ENCODE assay signal across 18 cellular contexts in genomic region chr13:44128522-44128921, GRCh38.
DNase-seq lines count a peak whose midpoint lies in the region; ATAC-seq and TF ChIP-seq lines count a peak whose summit lies in the region.
"Had no signal": no experiment of that assay in that cellular context is flagged by ENCODE, and none has a peak within 500 bp of the region (broad histone marks: within the 10 kb centered on the region; RNA-seq: fewer than 3 reads in every experiment).

No MANE protein-coding gene starts in this region.

- no peak for TF ChIP-seq POLR2A in uterus (IDR thresholded peaks at IDR 0.05)

- no peak for DNase-seq in Right ventricle myocardium inferior (ENCODE audit: missing footprints)
- no peak for DNase-seq in cardiac septum (ENCODE audit: low spot score)
- peak; percentile 77 for DNase-seq in cerebellum (ENCODE audit: low spot score)
- DNase-seq in inferior parietal cortex (ENCODE audit: extremely low spot score), result peak; percentile 61
- DNase-seq in uterus, result peak; percentile 49 to 56
- DNase-seq in NCI-H524 (lab: John Stamatoyannopoulos, UW), result no peak
- DNase-seq in activated CD4-positive, alpha-beta memory T cell treated with anti-CD3 and anti-CD28 coated beads, Interleukin-2, amount 10 ng/mL, durations not matched to agents 7 days and 5 days, result no peak
- DNase-seq: 8988T; activated CD4-positive, alpha-beta T cell treated with anti-CD3 and anti-CD28 coated beads for 36 hours; activated naive CD4-positive, alpha-beta T cell treated with anti-CD3 and anti-CD28 coated beads for 36 hours; brain microvascular endothelial cell; Caco-2; esophagus squamous epithelium; NCI-H1417 had no signal

- peaks cover 7% of the 10 kb centered on the region for H3K9me3 Mint-ChIP-seq in activated CD4-positive, alpha-beta memory T cell treated with anti-CD3 and anti-CD28 coated beads, Interleukin-2, amount 10 ng/mL, durations not matched to agents 7 days and 5 days

- H3K27ac Mint-ChIP-seq in activated CD4-positive, alpha-beta memory T cell treated with anti-CD3 and anti-CD28 coated beads, Interleukin-2, amount 10 ng/mL, durations not matched to agents 7 days and 5 days, result no peak overlapping the region
- H3K27ac Mint-ChIP-seq: activated CD4-positive, alpha-beta T cell treated with anti-CD3 and anti-CD28 coated beads for 36 hours; activated naive CD4-positive, alpha-beta T cell treated with anti-CD3 and anti-CD28 coated beads for 36 hours; memory B cell had no signal

- no peaks in the 10 kb centered on the region for H3K9me3 ChIP-seq in uterus

- no peak overlapping the region for H3K4me3 Mint-ChIP-seq in activated CD4-positive, alpha-beta memory T cell treated with anti-CD3 and anti-CD28 coated beads, Interleukin-2, amount 10 ng/mL, durations not matched to agents 7 days and 5 days
- H3K4me3 Mint-ChIP-seq: activated CD4-positive, alpha-beta T cell treated with anti-CD3 and anti-CD28 coated beads for 36 hours; activated naive CD4-positive, alpha-beta T cell treated with anti-CD3 and anti-CD28 coated beads for 36 hours; memory B cell had no signal

- no peaks in the 10 kb centered on the region for H3K4me1 Mint-ChIP-seq in activated CD4-positive, alpha-beta memory T cell treated with anti-CD3 and anti-CD28 coated beads, Interleukin-2, amount 10 ng/mL, durations not matched to agents 7 days and 5 days
- H3K4me1 Mint-ChIP-seq: activated CD4-positive, alpha-beta T cell treated with anti-CD3 and anti-CD28 coated beads for 36 hours; memory B cell had no signal

- TF ChIP-seq CTCF in uterus (IDR thresholded peaks at IDR 0.05), result no peak

- H3K27ac ChIP-seq in uterus, result no peak overlapping the region
- H3K27ac ChIP-seq: brain microvascular endothelial cell, esophagus squamous epithelium, tibial nerve had no signal

- H3K36me3 Mint-ChIP-seq in activated CD4-positive, alpha-beta memory T cell treated with anti-CD3 and anti-CD28 coated beads, Interleukin-2, amount 10 ng/mL, durations not matched to agents 7 days and 5 days (ENCODE audit: low read depth), result no peaks in the 10 kb centered on the region

- H3K4me1 ChIP-seq in uterus, result no peaks in the 10 kb centered on the region
- H3K4me1 ChIP-seq: Caco-2 had no signal

- peaks cover 15% of the 10 kb centered on the region for H3K27me3 Mint-ChIP-seq in activated CD4-positive, alpha-beta memory T cell treated with anti-CD3 and anti-CD28 coated beads, Interleukin-2, amount 10 ng/mL, durations not matched to agents 7 days and 5 days

- intact Hi-C loops in Right ventricle myocardium inferior (cut with DNase I) (no loop called here), cardiac septum (cut with DNase I) (no loop called here), uterus (cut with DNase I; ENCODE audit: low total_unique reads) (no loop called here)

- CTCF ChIA-PET in activated CD4-positive, alpha-beta memory T cell treated with anti-CD3 and anti-CD28 coated beads, Interleukin-2, amount 10 ng/mL, durations not matched to agents 7 days and 5 days (lab: Charles Lee), result no interaction called here

- H3K27me3 ChIP-seq in uterus, result no peaks in the 10 kb centered on the region
- H3K27me3 ChIP-seq: brain microvascular endothelial cell, esophagus squamous epithelium, tibial nerve had no signal

- no peak overlapping the region for H3K4me3 ChIP-seq in uterus
- H3K4me3 ChIP-seq: esophagus squamous epithelium, K562, tibial nerve had no signal

- peak; percentile 81 for ATAC-seq in Right ventricle myocardium inferior
- no peak for ATAC-seq in HG02571 (IDR thresholded peaks at IDR 0.05; ENCODE audit: unreplicated experiment)
- ATAC-seq: activated CD4-positive, alpha-beta T cell treated with anti-CD3 and anti-CD28 coated beads for 36 hours; K562 had no signal

- no peaks in the 10 kb centered on the region for H3K36me3 ChIP-seq in uterus
- H3K36me3 ChIP-seq: brain microvascular endothelial cell, esophagus squamous epithelium, tibial nerve had no signal

- POLR2A ChIA-PET in activated CD4-positive, alpha-beta memory T cell treated with anti-CD3 and anti-CD28 coated beads, Interleukin-2, amount 10 ng/mL, durations not matched to agents 7 days and 5 days (lab: Charles Lee), result no interaction called here

Comparison
In these comparisons a context has a peak if more than half of its experiments do, and no peak if none do; other contexts are left out.
1. DNase-seq: peak in cerebellum (single experiment), inferior parietal cortex (single experiment) and uterus (2 of 2); none in Right ventricle myocardium inferior (single experiment), cardiac septum (single experiment), NCI-H524 (0 of 2) and activated CD4-positive, alpha-beta memory T cell treated with anti-CD3 and anti-CD28 coated beads, Interleukin-2, amount 10 ng/mL, durations not matched to agents 7 days and 5 days (single experiment).